1 cellular context compared by ENCODE assay signal in the genomic region with DNA sequence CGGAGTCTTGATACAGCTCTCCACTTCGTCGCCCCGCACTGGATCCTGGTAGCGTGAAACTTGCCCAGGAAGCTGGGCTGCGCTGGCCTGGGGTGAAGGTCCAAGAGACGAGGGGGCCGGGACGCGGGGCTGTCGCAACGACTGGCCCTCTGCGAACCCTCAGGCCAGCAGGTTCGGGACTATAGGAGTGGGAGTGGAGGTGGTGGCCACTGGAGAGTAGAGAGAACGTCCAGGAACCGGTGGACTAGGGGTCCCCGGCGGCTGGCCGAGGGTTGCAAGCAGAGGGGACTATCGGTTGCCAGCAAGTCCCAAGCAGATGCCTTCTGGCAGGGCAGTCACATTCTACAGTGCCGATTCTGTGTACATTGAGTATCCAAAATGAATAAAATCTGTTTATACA.
TF ChIP-seq lines count a peak whose summit lies in the region.

No MANE protein-coding gene starts in this region.

TF ChIP-seq in H1, 55 proteins besides CTCF, POLR2A, EP300 and RAD21:
- peak; percentile 27; the same call in 1 of the 2 replicates for TF ChIP-seq SUZ12 (IDR thresholded peaks at IDR 0.05; ENCODE audit: low read length)
- peak; percentile 33 for TF ChIP-seq EZH2 (IDR thresholded peaks at IDR 0.05; ENCODE audit: low read depth, low read length, severe bottlenecking)
